Comparison of ENCODE assay signal across 9 cellular contexts in genomic region chr17:18187226-18187625, GRCh38. TPM values are rescaled to one million over a fixed set of nuclear protein-coding genes. Genes with fewer than 3 reads are reported as not detected.
DNase-seq lines count a peak whose midpoint lies in the region; ATAC-seq and TF ChIP-seq lines count a peak whose summit lies in the region.
"Had no signal": no experiment of that assay in that cellular context is flagged by ENCODE, and none has a peak within 500 bp of the region (broad histone marks: within the 10 kb centered on the region; RNA-seq: fewer than 3 reads in every experiment).

No MANE protein-coding gene starts in this region.

- H3K4me1 ChIP-seq in Peyer's patch = peaks cover 0 to 80% (median 27%) of the 10 kb centered on the region in 4 donors
- H3K4me1 ChIP-seq in esophagus muscularis mucosa = peaks cover 73 to 85% (median 79%) of the 10 kb centered on the region in 4 donors
- peaks cover 39% of the 10 kb centered on the region for H3K4me1 ChIP-seq in prostate gland (replicated peaks)

- DNase-seq in EH (ENCODE audit: low read depth) (peak; percentile 16), Peyer's patch (no peak), esophagus muscularis mucosa (ENCODE audit: extremely low spot score) (no peak), prostate gland (ENCODE audit: low spot score) (no peak), DMS79 (lab: John Stamatoyannopoulos, UW) (no peak), NCI-H2196 treated with DMSO at 0.1 percent for 48 hours (lab: John Stamatoyannopoulos, UW; ENCODE audit: unreplicated experiment) (no peak), amniotic stem cell (lab: John Stamatoyannopoulos, UW) (no peak)

- TF ChIP-seq CTCF in Peyer's patch (IDR thresholded peaks at IDR 0.05) = no peak
- TF ChIP-seq CTCF in esophagus muscularis mucosa (IDR thresholded peaks at IDR 0.05) = no peak
- no peak for TF ChIP-seq CTCF in prostate gland (IDR thresholded peaks at IDR 0.05)

- TF ChIP-seq EP300 in esophagus muscularis mucosa (IDR thresholded peaks at IDR 0.05) = no peak

- TF ChIP-seq POLR2A in Peyer's patch (IDR thresholded peaks at IDR 0.05) (no peak), esophagus muscularis mucosa (IDR thresholded peaks at IDR 0.05; ENCODE audit: low read depth) (no peak), prostate gland (IDR thresholded peaks at IDR 0.05) (no peak)

- H3K27ac ChIP-seq in Peyer's patch (no peak overlapping the region), esophagus muscularis mucosa (replicated peaks in 1 of 4) (peak overlapping the region; percentile 98 to 99 (median 98)), prostate gland (peak overlapping the region in 1 of 2 donors; percentile 96)
- H3K27ac ChIP-seq: neutrophil had no signal

- no peaks in the 10 kb centered on the region for H3K27me3 ChIP-seq in Peyer's patch
- no peaks in the 10 kb centered on the region for H3K27me3 ChIP-seq in esophagus muscularis mucosa
- H3K27me3 ChIP-seq in prostate gland (replicated peaks; ENCODE audit: insufficient read depth) = no peaks in the 10 kb centered on the region
- H3K27me3 ChIP-seq: neutrophil had no signal

- H3K36me3 ChIP-seq in Peyer's patch (peaks cover 0 to 9% (median 0%) of the 10 kb centered on the region in 3 donors), esophagus muscularis mucosa (peaks cover 0 to 9% (median 2%) of the 10 kb centered on the region in 4 donors), prostate gland (no peaks in the 10 kb centered on the region)
- H3K36me3 ChIP-seq: neutrophil had no signal

- intact Hi-C loops in esophagus muscularis mucosa (cut with DNase I) (loop anchor here (5.0 kb wide), 1 partner anchor 35 kb away; no protein-coding TSS in a partner anchor), prostate gland (cut with DNase I) (no loop called here)

- no peak for ATAC-seq in HG03159 (IDR thresholded peaks at IDR 0.05; ENCODE audit: unreplicated experiment)

- WGBS in esophagus muscularis mucosa = 16% methylated on average over 2 of the region's 2 CpGs
- WGBS in prostate gland = 11% methylated on average over 2 of the region's 2 CpGs

- peak overlapping the region; percentile 5 to 92 (median 89) for H3K4me3 ChIP-seq in Peyer's patch
- H3K4me3 ChIP-seq in esophagus muscularis mucosa = peak overlapping the region; percentile 87 to 97 (median 94)
- peak overlapping the region; percentile 96 to 99 for H3K4me3 ChIP-seq in prostate gland

- no peaks in the 10 kb centered on the region for H3K9me3 ChIP-seq in Peyer's patch
- H3K9me3 ChIP-seq in esophagus muscularis mucosa = no peaks in the 10 kb centered on the region
- H3K9me3 ChIP-seq in prostate gland = no peaks in the 10 kb centered on the region
- H3K9me3 ChIP-seq: neutrophil had no signal

RNA-seq across cellular contexts. Expression of gene ALKBH5, which starts 3.6 kb away (rescaled TPM):
- total RNA-seq in Peyer's patch (10 to 100 TPM; 65.6 to 78.5 (median 72.9) TPM), esophagus muscularis mucosa (100 to 1,000 TPM; 120 to 197 (median 151) TPM), prostate gland (100 to 1,000 TPM; 132 to 230 TPM)

RNA-seq across cellular contexts. Expression of gene LLGL1, which starts 38.2 kb away (rescaled TPM):
- total RNA-seq in Peyer's patch = 10 to 100 TPM in 3 of 4 donors, 1 to 10 TPM in 1; 7.5 to 19.0 (median 15.4) TPM
- 10 to 100 TPM; 17.6 to 35.1 (median 26.2) TPM for total RNA-seq in esophagus muscularis mucosa
- total RNA-seq in prostate gland = 10 to 100 TPM; 17.7 to 33.5 TPM

Comparison
In these comparisons a context has a peak if more than half of its experiments do, and no peak if none do; other contexts are left out.
1. H3K27ac ChIP-seq: peak in esophagus muscularis mucosa (4 of 4); none in Peyer's patch (0 of 4).
2. Peak in every context shown above with its lines, with median percentiles within 50 percentile points of each other: H3K4me3 ChIP-seq.